In genomic region chr2:43225093-43225787, GRCh38 we compare ENCODE assay signal across 2 cellular contexts.
TF ChIP-seq lines count a peak whose summit lies in the region.

No MANE protein-coding gene starts in this region.

TF ChIP-seq in HEK293, 187 proteins besides CTCF, POLR2A, EP300 and RAD21 (continued from another document and continues in another):
- TF ChIP-seq ZNF280C (tag by site-specific recombination; IDR thresholded peaks at IDR 0.05), result no peak
- peak; percentile 12; the same call in 1 of the 2 replicates for TF ChIP-seq ZEB2 (tag by site-specific recombination; IDR thresholded peaks at IDR 0.05)
- no peak for TF ChIP-seq SP7 (tag by site-specific recombination; IDR thresholded peaks at IDR 0.05)
- TF ChIP-seq ZFP37 (tag by site-specific recombination; IDR thresholded peaks at IDR 0.05), result no peak
- no peak for TF ChIP-seq MEIS1 (CRISPR knock-in tag; IDR thresholded peaks at IDR 0.05; ENCODE audit: borderline replicate concordance)
- peak; percentile 7; the same call in 1 of the 2 replicates for TF ChIP-seq GLIS2 (tag by site-specific recombination; IDR thresholded peaks at IDR 0.05)
- TF ChIP-seq BCL6B (tag by site-specific recombination; IDR thresholded peaks at IDR 0.05), result no peak
- TF ChIP-seq ZNF791 (tag by site-specific recombination; IDR thresholded peaks at IDR 0.05), result no peak
- TF ChIP-seq SCRT1 (tag by site-specific recombination; IDR thresholded peaks at IDR 0.05; ENCODE audit: borderline replicate concordance), result no peak
- no peak for TF ChIP-seq HOXA7 (CRISPR knock-in tag; IDR thresholded peaks at IDR 0.05; ENCODE audit: borderline replicate concordance)
- peak; percentile 85 for TF ChIP-seq ZNF341 (tag by site-specific recombination; IDR thresholded peaks at IDR 0.05; ENCODE audit: low read depth)
- TF ChIP-seq OSR2 (tag by site-specific recombination; IDR thresholded peaks at IDR 0.05), result no peak
- 0 out of 2 replicates have a peak, but pooled peaks have one; percentile 22 for TF ChIP-seq ZNF391 (tag by site-specific recombination; IDR thresholded peaks at IDR 0.05; ENCODE audit: borderline replicate concordance, low read depth)
- TF ChIP-seq ZSCAN18 (tag by site-specific recombination; IDR thresholded peaks at IDR 0.05), result no peak
- TF ChIP-seq ZNF398 (tag by site-specific recombination; IDR thresholded peaks at IDR 0.05), result peak; percentile 8; the same call in 1 of the 2 replicates
- TF ChIP-seq ZNF624 (tag by site-specific recombination; IDR thresholded peaks at IDR 0.05), result no peak
- TF ChIP-seq ZNF670 (tag by site-specific recombination; IDR thresholded peaks at IDR 0.05; ENCODE audit: low read depth), result no peak
- no peak for TF ChIP-seq ZSCAN5A (tag by site-specific recombination; IDR thresholded peaks at IDR 0.05)

TF ChIP-seq in GM12878, 131 proteins besides CTCF, POLR2A, EP300 and RAD21 (continued from another document and continues in another):
- TF ChIP-seq ZBTB11 (CRISPR knock-in tag; IDR thresholded peaks at IDR 0.05) (no peak), IKZF2 (IDR thresholded peaks at IDR 0.05) (no peak; a peak in 1 of 4 replicates), GABPA (IDR thresholded peaks at IDR 0.05; ENCODE audit: low read depth) (no peak), EED (IDR thresholded peaks at IDR 0.05; ENCODE audit: low read depth) (no peak), IKZF1 (conservative IDR thresholded peaks at IDR 0.05) (peak; percentile 81), BACH1 (IDR thresholded peaks at IDR 0.05; ENCODE audit: borderline replicate concordance) (no peak), ATF7 (IDR thresholded peaks at IDR 0.05; ENCODE audit: low read depth) (no peak), ZNF274 (IDR thresholded peaks at IDR 0.05; ENCODE audit: insufficient read depth, insufficient read length) (no peak), EGR1 (IDR thresholded peaks at IDR 0.05; ENCODE audit: borderline replicate concordance in 1 of 2, low read depth in 2 of 2, low read length in 2 of 2) (no peak), SUZ12 (IDR thresholded peaks at IDR 0.05; ENCODE audit: unreplicated experiment) (no peak), BHLHE40 (IDR thresholded peaks at IDR 0.05; ENCODE audit: borderline replicate concordance in 1 of 2, low read depth in 2 of 2, low read length in 1 of 2) (peak; percentile 83 to 96), BCL3 (IDR thresholded peaks at IDR 0.05; ENCODE audit: borderline replicate concordance, insufficient read depth, low read depth, low read length, poor library complexity, severe bottlenecking) (no peak), SMAD1 (IDR thresholded peaks at IDR 0.05; ENCODE audit: low read depth, partially characterized antibody) (no peak), MXI1 (IDR thresholded peaks at IDR 0.05; ENCODE audit: low read depth, low read length) (0 out of 2 replicates have a peak, but pooled peaks have one; percentile 17), ZNF217 (IDR thresholded peaks at IDR 0.05) (no peak), MYB (IDR thresholded peaks at IDR 0.05; ENCODE audit: borderline replicate concordance, low read depth, low read length) (no peak), HDAC6 (IDR thresholded peaks at IDR 0.05; ENCODE audit: unreplicated experiment) (no peak), MEF2A (IDR thresholded peaks at IDR 0.05; ENCODE audit: insufficient read depth, low read depth, low read length) (no peak), RCOR1 (conservative IDR thresholded peaks at IDR 0.05; ENCODE audit: low read depth, low read length) (no peak), POU2F2 (IDR thresholded peaks at IDR 0.05; ENCODE audit: borderline replicate concordance, low read depth, low read length) (no peak), USF1 (IDR thresholded peaks at IDR 0.05; ENCODE audit: borderline replicate concordance, extremely low read length, insufficient read depth, low read depth, low read length) (no peak), IRF3 (IDR thresholded peaks at IDR 0.05) (no peak), SUPT20H (IDR thresholded peaks at IDR 0.05; ENCODE audit: borderline replicate concordance, control insufficient read depth, low read depth, low read length) (no peak), ZNF687 (IDR thresholded peaks at IDR 0.05) (peak; percentile 50), ATF3 (IDR thresholded peaks at IDR 0.05; ENCODE audit: borderline replicate concordance, extremely low read depth, low read depth, low read length) (no peak), FOS (IDR thresholded peaks at IDR 0.05; ENCODE audit: borderline replicate concordance, extremely low read depth, insufficient read length) (no peak), ZBTB4 (CRISPR knock-in tag; IDR thresholded peaks at IDR 0.05) (no peak), IRF4 (IDR thresholded peaks at IDR 0.05; ENCODE audit: low read depth, low read length) (0 out of 2 replicates have a peak, but pooled peaks have one; percentile 17), MAX (IDR thresholded peaks at IDR 0.05; ENCODE audit: low read depth, low read length) (peak; percentile 62; the same call in 1 of the 2 replicates), NKRF (conservative IDR thresholded peaks at IDR 0.05) (peak; percentile 36; the same call in 1 of the 2 replicates), CBX3 (IDR thresholded peaks at IDR 0.05; ENCODE audit: borderline replicate concordance, low read depth) (no peak), ETV6 (conservative IDR thresholded peaks at IDR 0.05 in 1 of 2, IDR thresholded peaks at IDR 0.05 in 1 of 2; ENCODE audit: borderline replicate concordance in 1 of 2, low read depth in 1 of 2) (no peak)
